Comparison of ENCODE assay signal across 8 cellular contexts in genomic region chr2:207337234-207338219, GRCh38.
DNase-seq lines count a peak whose midpoint lies in the region; ATAC-seq and TF ChIP-seq lines count a peak whose summit lies in the region.

No MANE protein-coding gene starts in this region.

- intact Hi-C loops in stomach (cut with DNase I; ENCODE audit: low total_unique reads), result no loop called here

- peak; percentile 38 for ATAC-seq in GM18508 (IDR thresholded peaks at IDR 0.05; ENCODE audit: insufficient read depth, unreplicated experiment)
- peak; percentile 42 for ATAC-seq in GM21825 (IDR thresholded peaks at IDR 0.05; ENCODE audit: unreplicated experiment)
- no peak for ATAC-seq in naive thymus-derived CD8-positive, alpha-beta T cell

- no peaks in the 10 kb centered on the region for H3K36me3 Mint-ChIP-seq in naive thymus-derived CD8-positive, alpha-beta T cell

- H3K4me3 ChIP-seq in stomach, result no peak overlapping the region

- peak overlapping the region in 3 of 10 donors; percentile 14 to 40 (median 39) for H3K4me3 Mint-ChIP-seq in naive thymus-derived CD8-positive, alpha-beta T cell

- H3K9me3 Mint-ChIP-seq in naive thymus-derived CD8-positive, alpha-beta T cell, result peaks cover 0 to 2% (median 0%) of the 10 kb centered on the region in 9 donors

- no peak for TF ChIP-seq CTCF in stomach (IDR thresholded peaks at IDR 0.05)

- no peaks in the 10 kb centered on the region for H3K27me3 Mint-ChIP-seq in naive thymus-derived CD8-positive, alpha-beta T cell

- TF ChIP-seq EP300 in stomach (IDR thresholded peaks at IDR 0.05), result no peak

- H3K36me3 ChIP-seq in stomach, result no peaks in the 10 kb centered on the region

- H3K27me3 ChIP-seq in stomach, result no peaks in the 10 kb centered on the region

- DNase-seq in RKO (ENCODE audit: low spot score) (peak; percentile 53), foreskin melanocyte (peak; percentile 43), hypothalamus (lab: John Stamatoyannopoulos, UW) (no peak), stomach (no peak), amygdala (lab: John Stamatoyannopoulos, UW) (no peak)
- no peak for DNase-seq in naive thymus-derived CD8-positive, alpha-beta T cell

- WGBS in stomach, 5 donors, result 62 to 69% (median 68%) methylated on average over 6 of the region's 6 CpGs

- peaks cover 3 to 9% (median 6%) of the 10 kb centered on the region in 4 donors for H3K4me1 Mint-ChIP-seq in naive thymus-derived CD8-positive, alpha-beta T cell

- H3K9me3 ChIP-seq in stomach, result no peaks in the 10 kb centered on the region

- TF ChIP-seq POLR2A in stomach (IDR thresholded peaks at IDR 0.05), result no peak

- H3K27ac ChIP-seq in stomach, result peak overlapping the region in 2 of 5 donors; percentile 3 to 83

- peaks cover 0 to 16% (median 6%) of the 10 kb centered on the region in 4 donors for H3K4me1 ChIP-seq in stomach

- H3K27ac Mint-ChIP-seq in naive thymus-derived CD8-positive, alpha-beta T cell, result peak overlapping the region in 1 of 10 donors; percentile 60

- POLR2A ChIA-PET in naive thymus-derived CD8-positive, alpha-beta T cell (lab: Charles Lee), result no interaction called here

Comparison
In these comparisons a context has a peak if more than half of its experiments do, and no peak if none do; other contexts are left out.
1. ATAC-seq: peak in GM18508 (single experiment) and GM21825 (single experiment); none in naive thymus-derived CD8-positive, alpha-beta T cell (0 of 2).
2. DNase-seq: peak in RKO (single experiment) and foreskin melanocyte (single experiment); none in naive thymus-derived CD8-positive, alpha-beta T cell (0 of 10), hypothalamus (0 of 51), stomach (single experiment) and amygdala (0 of 56).